In the genomic region with DNA sequence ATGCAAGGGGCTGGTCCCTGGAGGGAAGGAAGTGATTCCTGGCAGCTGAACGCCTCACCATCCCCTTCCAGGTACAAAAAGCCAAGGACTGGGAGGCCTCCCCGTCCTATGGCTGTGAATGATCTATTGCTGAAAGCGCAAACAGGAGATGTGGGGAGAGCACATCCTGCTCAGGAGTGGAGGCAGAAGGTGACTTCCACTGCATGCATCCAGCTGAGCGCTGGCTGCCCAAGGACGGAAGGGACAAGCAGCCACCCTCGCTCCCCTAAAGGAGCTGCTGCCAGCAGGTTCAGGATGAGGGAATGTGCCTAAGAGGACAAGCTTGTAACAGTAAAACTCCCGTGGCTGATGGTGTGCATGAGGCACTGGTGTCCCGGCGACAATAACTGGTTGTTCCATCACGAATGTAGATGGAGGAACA, we compare ENCODE assay signal across 14 cellular contexts. TPM values are rescaled to one million over a fixed set of nuclear protein-coding genes. Genes with fewer than 3 reads are reported as not detected.
DNase-seq lines count a peak whose midpoint lies in the region; ATAC-seq and TF ChIP-seq lines count a peak whose summit lies in the region.
"Had no signal": no experiment of that assay in that cellular context is flagged by ENCODE, and none has a peak within 500 bp of the region (broad histone marks: within the 10 kb centered on the region; RNA-seq: fewer than 3 reads in every experiment).

No MANE protein-coding gene starts in this region.

- peak overlapping the region; percentile 82 for H3K27ac ChIP-seq in Karpas-422 (ENCODE audit: low read length)
- peak overlapping the region; percentile 24 to 99 (median 80) for H3K27ac ChIP-seq in heart right ventricle
- no peak overlapping the region for H3K27ac ChIP-seq in substantia nigra (ENCODE audit: low read depth, low read length, poor library complexity, severe bottlenecking)

- no peaks in the 10 kb centered on the region for H3K9me2 ChIP-seq in Karpas-422 (replicated peaks; ENCODE audit: insufficient read depth, low read length)

- H3K4me1 ChIP-seq in Karpas-422 (ENCODE audit: low read length) (peaks cover 48% of the 10 kb centered on the region), heart right ventricle (peaks cover 6 to 100% (median 76%) of the 10 kb centered on the region in 9 donors)

- no peak overlapping the region for H3K9ac ChIP-seq in Karpas-422 (ENCODE audit: low read length)

- H3K79me2 ChIP-seq in Karpas-422 (ENCODE audit: low read length) = peaks cover 57% of the 10 kb centered on the region

- DNase-seq in Karpas-422 = no peak
- DNase-seq in NCI-H345 treated with DMSO at 0.1 percent for 48 hours (lab: John Stamatoyannopoulos, UW; ENCODE audit: unreplicated experiment) = peak; percentile 13
- peak in 1 of 2 donors; percentile 71 for DNase-seq in heart right ventricle
- peak; percentile 50 for DNase-seq in posterior vena cava (ENCODE audit: low spot score)
- no peak for DNase-seq in substantia nigra (lab: John Stamatoyannopoulos, UW)
- DNase-seq in activated CD4-positive, alpha-beta T cell treated with anti-CD3 and anti-CD28 coated beads, Interleukin-2, amount 50 U/mL, for 48 hours = no peak
- DNase-seq in activated CD8-positive, alpha-beta memory T cell treated with anti-CD3 and anti-CD28 coated beads, Interleukin-2, amount 50 U/mL, for 48 hours = no peak
- no peak for DNase-seq in LoVo (ENCODE audit: low spot score)
- DNase-seq: activated CD8-positive, alpha-beta memory T cell treated with anti-CD3 and anti-CD28 coated beads for 24 hours; amygdala; esophagus squamous epithelium; NCI-H1048; NCI-H82; stimulated activated CD4-positive, alpha-beta T cell treated with anti-CD3 and anti-CD28 coated beads, Interleukin-15, amount 100 ng/mL, for 24 hours had no signal

- intact Hi-C loops in heart right ventricle (cut with DNase I) (loop anchor here in 1 of 10 donors (5.0 kb wide), 1 partner anchor 33 kb away; no protein-coding TSS in a partner anchor), posterior vena cava (cut with DNase I) (no loop called here)

- H3K36me3 ChIP-seq in Karpas-422 (ENCODE audit: insufficient read depth, low read length) = peaks cover 52% of the 10 kb centered on the region
- H3K36me3 ChIP-seq in heart right ventricle = peaks cover 0 to 88% (median 12%) of the 10 kb centered on the region in 9 donors

- H3K4me3 ChIP-seq in Karpas-422 (ENCODE audit: low read length) (no peak overlapping the region), heart right ventricle (no peak overlapping the region)
- H3K4me3 ChIP-seq: esophagus squamous epithelium had no signal

- H3K4me2 ChIP-seq in Karpas-422 (ENCODE audit: low read depth, low read length, poor library complexity, severe bottlenecking) = no peak overlapping the region

- peak; percentile 40 to 88 (median 76) for ATAC-seq in heart right ventricle

- 68 to 74% methylated on average over 10 of the region's 10 CpGs for WGBS in heart right ventricle, 2 donors

- no peaks in the 10 kb centered on the region for H3K27me3 ChIP-seq in Karpas-422 (ENCODE audit: low read length)
- H3K27me3 ChIP-seq in heart right ventricle = no peaks in the 10 kb centered on the region
- H3K27me3 ChIP-seq: esophagus squamous epithelium had no signal

- no peaks in the 10 kb centered on the region for H4K20me1 ChIP-seq in Karpas-422 (ENCODE audit: insufficient read depth, low read depth, low read length)

- H3K9me3 ChIP-seq in Karpas-422 (ENCODE audit: low read length) (no peaks in the 10 kb centered on the region), heart right ventricle (no peaks in the 10 kb centered on the region)
- H3K9me3 ChIP-seq: esophagus squamous epithelium had no signal

- TF ChIP-seq CTCF in heart right ventricle (IDR thresholded peaks at IDR 0.05) = no peak

- no peak overlapping the region for H2AFZ ChIP-seq in Karpas-422 (ENCODE audit: low read length)

RNA-seq across cellular contexts. Expression of gene ABTB1, which starts 41.4 kb away (rescaled TPM):
- 20.1 and 25.5 TPM in 2 replicates for total RNA-seq in Karpas-422 (2014; rRNA removed; shearing (Covaris generic); ENCODE audit: low replicate concordance)
- total RNA-seq in heart right ventricle (10 to 100 TPM; 19.6 to 47.9 (median 23.9) TPM), posterior vena cava (10 to 100 TPM; 27.7 to 28.9 TPM)
- 10 to 100 TPM; 36.0 to 56.3 TPM for polyA plus RNA-seq in heart right ventricle

Comparison
In these comparisons a context has a peak if more than half of its experiments do, and no peak if none do; other contexts are left out.
1. DNase-seq: peak in NCI-H345 treated with DMSO at 0.1 percent for 48 hours (single experiment) and posterior vena cava (single experiment); none in Karpas-422 (single experiment), substantia nigra (0 of 49), activated CD4-positive, alpha-beta T cell treated with anti-CD3 and anti-CD28 coated beads, Interleukin-2, amount 50 U/mL, for 48 hours (0 of 2), activated CD8-positive, alpha-beta memory T cell treated with anti-CD3 and anti-CD28 coated beads, Interleukin-2, amount 50 U/mL, for 48 hours (single experiment) and LoVo (single experiment).